In genomic region chr5:154713615-154714125, GRCh38 we compare ENCODE assay signal across 10 cellular contexts. TPM values are rescaled to one million over a fixed set of nuclear protein-coding genes. Genes with fewer than 3 reads are reported as not detected.
DNase-seq lines count a peak whose midpoint lies in the region; ATAC-seq and TF ChIP-seq lines count a peak whose summit lies in the region.
"Had no signal": no experiment of that assay in that cellular context is flagged by ENCODE, and none has a peak within 500 bp of the region (broad histone marks: within the 10 kb centered on the region; RNA-seq: fewer than 3 reads in every experiment).

No MANE protein-coding gene starts in this region.

- peaks cover 33% of the 10 kb centered on the region for H3K4me1 Mint-ChIP-seq in dendritic cell treated with granulocyte-macrophage colony-stimulating factor and Interleukin-4, amounts not matched to agents 40 ng/mL and 50 ng/mL, for 4 days (ENCODE audit: low read depth)

- H3K36me3 Mint-ChIP-seq in dendritic cell treated with granulocyte-macrophage colony-stimulating factor and Interleukin-4, amounts not matched to agents 40 ng/mL and 50 ng/mL, for 4 days (ENCODE audit: low read depth) = no peaks in the 10 kb centered on the region

- no peaks in the 10 kb centered on the region for H3K9me3 Mint-ChIP-seq in dendritic cell treated with granulocyte-macrophage colony-stimulating factor and Interleukin-4, amounts not matched to agents 40 ng/mL and 50 ng/mL, for 4 days

- no peaks in the 10 kb centered on the region for H3K27me3 Mint-ChIP-seq in dendritic cell treated with granulocyte-macrophage colony-stimulating factor and Interleukin-4, amounts not matched to agents 40 ng/mL and 50 ng/mL, for 4 days

- H3K27me3 ChIP-seq in right cardiac atrium (ENCODE audit: control insufficient read depth, insufficient read depth) (no peaks in the 10 kb centered on the region), right atrium auricular region (no peaks in the 10 kb centered on the region), liver (ENCODE audit: control insufficient read depth in 4 of 4, insufficient read depth in 4 of 4, low read length in 3 of 4) (no peaks in the 10 kb centered on the region), upper lobe of right lung (no peaks in the 10 kb centered on the region)

- H3K9me3 ChIP-seq in right cardiac atrium (ENCODE audit: control insufficient read depth, low read length) (no peaks in the 10 kb centered on the region), right atrium auricular region (no peaks in the 10 kb centered on the region), liver (ENCODE audit: control insufficient read depth in 4 of 4, low read length in 3 of 4) (no peaks in the 10 kb centered on the region), upper lobe of right lung (no peaks in the 10 kb centered on the region)

- DNase-seq in right cardiac atrium = no peak
- no peak for DNase-seq in right atrium auricular region (ENCODE audit: low spot score)
- DNase-seq in upper lobe of right lung = no peak
- DNase-seq in HCEC 1CT = no peak
- no peak for DNase-seq in activated CD4-positive, alpha-beta T cell treated with anti-CD3 and anti-CD28 coated beads for 1 hour
- DNase-seq: activated CD4-positive, CD25-positive, alpha-beta regulatory T cell; stimulated activated CD4-positive, alpha-beta T cell treated with anti-CD3 and anti-CD28 coated beads, Interleukin-4, amount 100 ng/mL, for 4 hours had no signal

- H3K4me1 ChIP-seq in right cardiac atrium (ENCODE audit: control insufficient read depth, insufficient read depth, low read length) (no peaks in the 10 kb centered on the region), right atrium auricular region (no peaks in the 10 kb centered on the region), liver (ENCODE audit: control insufficient read depth in 4 of 4, insufficient read depth in 4 of 4, low read length in 3 of 4) (peaks cover 3 to 28% (median 24%) of the 10 kb centered on the region in 4 donors), upper lobe of right lung (peaks cover 11% of the 10 kb centered on the region)

- peak overlapping the region; percentile 91 for H3K27ac Mint-ChIP-seq in dendritic cell treated with granulocyte-macrophage colony-stimulating factor and Interleukin-4, amounts not matched to agents 40 ng/mL and 50 ng/mL, for 4 days

- WGBS in right cardiac atrium = 78% methylated on average over 2 of the region's 2 CpGs
- WGBS in liver = 63% methylated on average over 2 of the region's 2 CpGs

- ATAC-seq in right cardiac atrium (peak; percentile 31 to 42), upper lobe of right lung (peak; percentile 22), GM21390 (IDR thresholded peaks at IDR 0.05; ENCODE audit: unreplicated experiment) (no peak)

- H3K27ac ChIP-seq in right cardiac atrium (ENCODE audit: low read length) (no peak overlapping the region), right atrium auricular region (no peak overlapping the region), liver (ENCODE audit: low read depth in 1 of 2, low read length in 2 of 2) (peak overlapping the region; percentile 58 to 66), upper lobe of right lung (peak overlapping the region; percentile 47)

- TF ChIP-seq CTCF in right atrium auricular region (IDR thresholded peaks at IDR 0.05) (no peak), liver (IDR thresholded peaks at IDR 0.05; ENCODE audit: low read depth, low read length, missing input control) (no peak), upper lobe of right lung (IDR thresholded peaks at IDR 0.05) (no peak)

- intact Hi-C loops in right cardiac atrium (cut with DNase I) (no loop called here), upper lobe of right lung (cut with DNase I) (no loop called here)
- intact Hi-C loops in dendritic cell treated with granulocyte-macrophage colony-stimulating factor and Interleukin-4, amounts not matched to agents 40 ng/mL and 50 ng/mL, for 4 days (cut with micrococcal nuclease) = no loop called here

- no peak for TF ChIP-seq RAD21 in liver (IDR thresholded peaks at IDR 0.05)

- no peak overlapping the region for H3K4me3 Mint-ChIP-seq in dendritic cell treated with granulocyte-macrophage colony-stimulating factor and Interleukin-4, amounts not matched to agents 40 ng/mL and 50 ng/mL, for 4 days

- no peak overlapping the region for H3K9ac ChIP-seq in liver (ENCODE audit: low read depth in 1 of 2, low read length in 2 of 2)

- no peaks in the 10 kb centered on the region for H3K36me3 ChIP-seq in right atrium auricular region
- no peaks in the 10 kb centered on the region for H3K36me3 ChIP-seq in liver (ENCODE audit: control insufficient read depth in 4 of 4, insufficient read depth in 3 of 4, low read depth in 1 of 4, low read length in 3 of 4)
- no peaks in the 10 kb centered on the region for H3K36me3 ChIP-seq in upper lobe of right lung

- no peak overlapping the region for H3K4me3 ChIP-seq in right cardiac atrium (ENCODE audit: low read length)
- no peak overlapping the region for H3K4me3 ChIP-seq in right atrium auricular region
- no peak overlapping the region for H3K4me3 ChIP-seq in liver (ENCODE audit: low read depth in 1 of 3, low read length in 3 of 3)
- peak overlapping the region; percentile 31 for H3K4me3 ChIP-seq in upper lobe of right lung

TF ChIP-seq in liver, 16 proteins besides CTCF, POLR2A, EP300 and RAD21:
- peak; percentile 41 for TF ChIP-seq SP1 (IDR thresholded peaks at IDR 0.05)
- TF ChIP-seq, protein P1, sequence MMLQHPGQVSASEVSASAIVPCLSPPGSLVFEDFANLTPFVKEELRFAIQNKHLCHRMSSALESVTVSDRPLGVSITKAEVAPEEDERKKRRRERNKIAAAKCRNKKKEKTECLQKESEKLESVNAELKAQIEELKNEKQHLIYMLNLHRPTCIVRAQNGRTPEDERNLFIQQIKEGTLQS (IDR thresholded peaks at IDR 0.05) = no peak
- TF ChIP-seq HNF4A (conservative IDR thresholded peaks at IDR 0.05) = peak; percentile 28 to 71

RNA-seq across cellular contexts. Expression of gene LARP1, which starts 41.5 kb away (rescaled TPM):
- total RNA-seq in right cardiac atrium = 100 to 1,000 TPM; 119 to 130 (median 124) TPM
- polyA plus RNA-seq in right cardiac atrium = 43.9 TPM
- 10 to 100 TPM; 92.4 to 98.1 TPM for total RNA-seq in right atrium auricular region
- 10 to 100 TPM; 37.7 to 74.1 TPM for total RNA-seq in liver
- 10 to 100 TPM; 26.0 to 27.5 TPM for polyA plus RNA-seq in liver
- total RNA-seq in upper lobe of right lung = 151 TPM

Comparison
In these comparisons a context has a peak if more than half of its experiments do, and no peak if none do; other contexts are left out.
1. H3K27ac ChIP-seq: peak in liver (2 of 2) and upper lobe of right lung (single experiment); none in right cardiac atrium (single experiment) and right atrium auricular region (0 of 2).